19 cellular contexts compared by ENCODE assay signal in the genomic region with DNA sequence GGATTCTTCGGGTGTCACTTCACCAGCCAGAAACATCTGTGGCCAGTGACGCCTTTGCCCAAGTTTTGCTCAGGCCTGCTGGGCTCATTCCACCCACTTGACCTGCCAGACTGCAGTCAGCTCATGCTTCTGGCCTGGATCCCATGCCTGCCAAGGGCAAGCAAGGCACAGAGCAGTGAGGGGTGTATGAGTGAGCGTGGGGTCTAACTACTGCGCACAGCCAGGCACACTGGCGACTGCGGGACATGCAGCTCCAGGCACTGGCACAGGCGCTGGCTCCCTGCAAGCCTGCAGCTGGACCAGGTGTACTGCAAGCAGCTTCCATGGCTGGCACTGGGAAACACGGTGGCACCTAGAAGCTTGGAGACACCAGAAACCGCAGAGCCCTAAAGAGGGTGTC.
"Had no signal": no experiment of that assay in that cellular context is flagged by ENCODE, and none has a peak within 500 bp of the region (broad histone marks: within the 10 kb centered on the region; RNA-seq: fewer than 3 reads in every experiment).

No MANE protein-coding gene starts in this region.

- H3K4me3 ChIP-seq: ascending aorta, dorsolateral prefrontal cortex, esophagus muscularis mucosa, SK-N-MC, spleen, tibial artery had no signal

- H3K4me1 Mint-ChIP-seq: activated CD4-positive, alpha-beta memory T cell treated with anti-CD3 and anti-CD28 coated beads, Interleukin-2, amount 10 ng/mL, durations not matched to agents 7 days and 5 days; activated CD8-positive, alpha-beta memory T cell treated with anti-CD3 and anti-CD28 coated beads, Interleukin-2, amount 10 ng/mL, durations not matched to agents 7 days and 5 days; natural killer cell; T-helper 17 cell had no signal

- H3K36me3 Mint-ChIP-seq: activated CD8-positive, alpha-beta memory T cell treated with anti-CD3 and anti-CD28 coated beads, Interleukin-2, amount 10 ng/mL, durations not matched to agents 7 days and 5 days; natural killer cell had no signal

- H3K4me3 Mint-ChIP-seq: activated CD4-positive, alpha-beta memory T cell treated with anti-CD3 and anti-CD28 coated beads, Interleukin-2, amount 10 ng/mL, durations not matched to agents 7 days and 5 days; activated CD8-positive, alpha-beta memory T cell treated with anti-CD3 and anti-CD28 coated beads, Interleukin-2, amount 10 ng/mL, durations not matched to agents 7 days and 5 days; natural killer cell; stimulated activated naive CD8-positive, alpha-beta T cell treated with anti-CD3 and anti-CD28 coated beads, Interleukin-15, Interleukin-2, amounts not matched to agents 100 ng/mL and 50 ng/mL, for 24 hours; T-helper 17 cell had no signal

- DNase-seq: activated CD4-positive, alpha-beta memory T cell treated with anti-CD3 and anti-CD28 coated beads, Interleukin-2, amount 10 ng/mL, durations not matched to agents 7 days and 5 days; activated CD4-positive, alpha-beta T cell treated with anti-CD3 and anti-CD28 coated beads for 48 hours; activated CD8-positive, alpha-beta memory T cell treated with anti-CD3 and anti-CD28 coated beads, Interleukin-2, amount 10 ng/mL, durations not matched to agents 7 days and 5 days; activated gamma-delta T cell; activated naive CD4-positive, alpha-beta T cell treated with anti-CD3 and anti-CD28 coated beads, Interleukin-2, amount 50 U/mL, for 16 hours; activated T-cell treated with anti-CD3 and anti-CD28 coated beads for 4 hours; brain microvascular endothelial cell; central memory CD4-positive, alpha-beta T cell; dorsolateral prefrontal cortex; natural killer cell; spleen; stimulated activated CD4-positive, alpha-beta T cell treated with anti-CD3 and anti-CD28 coated beads, Interleukin-4, amount 100 ng/mL, for 24 hours; SW 1271; T-helper 17 cell; tibial artery had no signal

- H3K9me3 ChIP-seq: ascending aorta, esophagus muscularis mucosa, tibial artery had no signal

- H3K27me3 Mint-ChIP-seq: activated CD4-positive, alpha-beta memory T cell treated with anti-CD3 and anti-CD28 coated beads, Interleukin-2, amount 10 ng/mL, durations not matched to agents 7 days and 5 days; activated CD8-positive, alpha-beta memory T cell treated with anti-CD3 and anti-CD28 coated beads, Interleukin-2, amount 10 ng/mL, durations not matched to agents 7 days and 5 days; stimulated activated naive CD8-positive, alpha-beta T cell treated with anti-CD3 and anti-CD28 coated beads, Interleukin-15, Interleukin-2, amounts not matched to agents 100 ng/mL and 50 ng/mL, for 24 hours; T-helper 17 cell had no signal

- H3K4me1 ChIP-seq: ascending aorta, esophagus muscularis mucosa, spleen, tibial artery had no signal

- H3K36me3 ChIP-seq: ascending aorta, brain microvascular endothelial cell, esophagus muscularis mucosa, tibial artery had no signal

- ATAC-seq: activated CD8-positive, alpha-beta memory T cell treated with anti-CD3 and anti-CD28 coated beads, Interleukin-2, amount 10 ng/mL, durations not matched to agents 7 days and 5 days; natural killer cell; T-helper 17 cell had no signal

- H3K27me3 ChIP-seq: ascending aorta, brain microvascular endothelial cell, dorsolateral prefrontal cortex, esophagus muscularis mucosa, spleen, tibial artery had no signal

- H3K27ac ChIP-seq: ascending aorta, brain microvascular endothelial cell, dorsolateral prefrontal cortex, esophagus muscularis mucosa, SK-N-MC, spleen, tibial artery had no signal

- H3K9me3 Mint-ChIP-seq: activated CD4-positive, alpha-beta memory T cell treated with anti-CD3 and anti-CD28 coated beads, Interleukin-2, amount 10 ng/mL, durations not matched to agents 7 days and 5 days; stimulated activated naive CD8-positive, alpha-beta T cell treated with anti-CD3 and anti-CD28 coated beads, Interleukin-15, Interleukin-2, amounts not matched to agents 100 ng/mL and 50 ng/mL, for 24 hours had no signal

- H3K27ac Mint-ChIP-seq: activated CD4-positive, alpha-beta memory T cell treated with anti-CD3 and anti-CD28 coated beads, Interleukin-2, amount 10 ng/mL, durations not matched to agents 7 days and 5 days; activated CD8-positive, alpha-beta memory T cell treated with anti-CD3 and anti-CD28 coated beads, Interleukin-2, amount 10 ng/mL, durations not matched to agents 7 days and 5 days; natural killer cell; stimulated activated naive CD8-positive, alpha-beta T cell treated with anti-CD3 and anti-CD28 coated beads, Interleukin-15, Interleukin-2, amounts not matched to agents 100 ng/mL and 50 ng/mL, for 24 hours; T-helper 17 cell had no signal
